ENCODE assay signal across 5 cellular contexts in the genomic region with DNA sequence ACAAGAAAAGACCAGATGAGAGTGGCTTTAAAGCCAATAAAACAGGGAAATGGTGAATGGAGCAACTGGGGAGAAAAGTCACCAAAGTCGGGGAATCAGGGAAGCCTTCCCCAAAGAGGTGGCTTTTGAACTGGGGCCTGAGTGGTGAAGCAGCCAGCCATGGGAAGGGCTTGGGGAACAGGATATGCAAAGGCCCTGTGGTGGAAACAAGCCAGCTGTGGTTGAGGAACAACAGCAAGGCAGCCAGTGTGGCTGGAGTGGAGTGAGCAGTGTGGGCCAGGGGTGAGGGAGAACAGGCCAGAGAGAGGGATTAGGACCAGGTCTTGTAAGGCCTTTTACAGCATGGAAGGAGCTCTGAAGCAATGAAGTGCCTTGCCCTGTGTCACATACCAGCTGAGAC. TPM values are rescaled to one million over a fixed set of nuclear protein-coding genes. Genes with fewer than 3 reads are reported as not detected.
"Had no signal": no experiment of that assay in that cellular context is flagged by ENCODE, and none has a peak within 500 bp of the region (broad histone marks: within the 10 kb centered on the region; RNA-seq: fewer than 3 reads in every experiment).

No MANE protein-coding gene starts in this region.

RNA-seq across cellular contexts. Expression of gene ROPN1B, which starts 51.0 kb away (rescaled TPM):
- total RNA-seq: mesothelial cell of epicardium; mucosa of gallbladder; myocyte; natural killer cell treated with Interleukin-12 subunit alpha and Interleukin-12 subunit beta and Interleukin-15 and Interleukin-18, amount 100 ng/mL, for 72 hours; osteoblast had no signal
